ENCODE assay signal across 1 cellular context in the genomic region with DNA sequence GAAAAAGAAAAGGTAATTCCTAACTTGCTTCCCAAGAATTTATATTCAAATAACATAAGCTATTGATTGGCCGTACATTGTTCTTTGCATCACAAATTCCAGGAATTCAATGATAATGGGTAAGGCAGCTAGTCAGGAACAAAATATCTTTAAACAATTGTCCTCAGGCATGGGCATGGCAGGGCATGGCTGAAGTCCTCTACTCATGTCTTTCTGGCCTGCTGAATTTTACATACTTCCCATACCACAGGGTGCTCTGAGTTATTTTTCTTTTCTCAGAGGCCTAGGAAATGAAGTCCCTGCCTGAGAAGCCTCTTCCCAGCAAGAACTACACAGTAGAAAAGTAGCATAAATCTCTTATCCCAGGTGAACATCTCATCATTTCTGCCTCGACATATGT.
TF ChIP-seq lines count a peak whose summit lies in the region.

No MANE protein-coding gene starts in this region.

TF ChIP-seq in IMR-90, 13 proteins besides CTCF, POLR2A, EP300 and RAD21 (continued from another document):
- TF ChIP-seq, protein P1, sequence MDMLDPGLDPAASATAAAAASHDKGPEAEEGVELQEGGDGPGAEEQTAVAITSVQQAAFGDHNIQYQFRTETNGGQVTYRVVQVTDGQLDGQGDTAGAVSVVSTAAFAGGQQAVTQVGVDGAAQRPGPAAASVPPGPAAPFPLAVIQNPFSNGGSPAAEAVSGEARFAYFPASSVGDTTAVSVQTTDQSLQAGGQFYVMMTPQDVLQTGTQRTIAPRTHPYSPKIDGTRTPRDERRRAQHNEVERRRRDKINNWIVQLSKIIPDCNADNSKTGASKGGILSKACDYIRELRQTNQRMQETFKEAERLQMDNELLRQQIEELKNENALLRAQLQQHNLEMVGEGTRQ (IDR thresholded peaks at IDR 0.05; ENCODE audit: low read depth, low read length) = no peak
- TF ChIP-seq, protein P2, sequence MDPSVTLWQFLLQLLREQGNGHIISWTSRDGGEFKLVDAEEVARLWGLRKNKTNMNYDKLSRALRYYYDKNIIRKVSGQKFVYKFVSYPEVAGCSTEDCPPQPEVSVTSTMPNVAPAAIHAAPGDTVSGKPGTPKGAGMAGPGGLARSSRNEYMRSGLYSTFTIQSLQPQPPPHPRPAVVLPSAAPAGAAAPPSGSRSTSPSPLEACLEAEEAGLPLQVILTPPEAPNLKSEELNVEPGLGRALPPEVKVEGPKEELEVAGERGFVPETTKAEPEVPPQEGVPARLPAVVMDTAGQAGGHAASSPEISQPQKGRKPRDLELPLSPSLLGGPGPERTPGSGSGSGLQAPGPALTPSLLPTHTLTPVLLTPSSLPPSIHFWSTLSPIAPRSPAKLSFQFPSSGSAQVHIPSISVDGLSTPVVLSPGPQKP (IDR thresholded peaks at IDR 0.05; ENCODE audit: borderline replicate concordance, low read depth, low read length) = no peak
- TF ChIP-seq MXI1 (IDR thresholded peaks at IDR 0.05; ENCODE audit: borderline replicate concordance, low read depth, low read length) (no peak), CEBPB (IDR thresholded peaks at IDR 0.05; ENCODE audit: low read depth, low read length) (no peak), MAZ (IDR thresholded peaks at IDR 0.05; ENCODE audit: borderline replicate concordance, low read depth, low read length) (no peak), BHLHE40 (IDR thresholded peaks at IDR 0.05; ENCODE audit: low read depth, low read length) (no peak), MAFK (IDR thresholded peaks at IDR 0.05; ENCODE audit: low read depth, low read length) (no peak), RCOR1 (IDR thresholded peaks at IDR 0.05; ENCODE audit: insufficient replicate concordance, low read length) (no peak)
